In the genomic region with DNA sequence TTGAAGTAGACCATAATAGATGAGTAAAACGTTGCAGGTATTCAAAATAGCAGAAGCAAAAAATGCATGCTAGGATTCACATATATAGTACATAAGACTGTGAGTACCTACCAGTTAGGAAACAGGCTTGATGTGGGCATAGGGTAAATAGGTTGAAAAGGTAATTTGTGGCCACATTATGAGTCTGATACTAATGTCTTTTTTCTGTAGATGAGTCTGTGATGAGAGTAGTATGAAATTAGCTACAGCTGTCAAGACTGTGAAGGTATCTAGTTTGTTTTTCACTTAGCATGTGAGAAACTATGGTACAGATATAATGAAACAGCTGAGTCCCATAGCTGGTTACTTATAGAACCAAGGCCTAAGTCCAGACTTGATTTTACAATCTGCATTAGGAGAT, we compare ENCODE assay signal across 18 cellular contexts. TPM values are rescaled to one million over a fixed set of nuclear protein-coding genes. Genes with fewer than 3 reads are reported as not detected.
A peak's percentile ranks its signal among the peaks of the same experiment; 100 is the strongest.
DNase-seq lines count a peak whose midpoint lies in the region; ATAC-seq and TF ChIP-seq lines count a peak whose summit lies in the region.
"Had no signal": no experiment of that assay in that cellular context is flagged by ENCODE, and none has a peak within 500 bp of the region (broad histone marks: within the 10 kb centered on the region; RNA-seq: fewer than 3 reads in every experiment).

No MANE protein-coding gene starts in this region.

- no peak overlapping the region for H3K27ac ChIP-seq in brain microvascular endothelial cell
- H3K27ac ChIP-seq: 22Rv1; BLaER1 treated with 17β-estradiol and CSF1 and Interleukin-3, amounts not matched to agents 10 nM and 100 nM had no signal

- H3K27me3 ChIP-seq in brain microvascular endothelial cell (replicated peaks): no peaks in the 10 kb centered on the region
- H3K27me3 ChIP-seq: BLaER1 treated with 17β-estradiol and CSF1 and Interleukin-3, amounts not matched to agents 10 nM and 100 nM had no signal

- no peak overlapping the region for H3K4me3 ChIP-seq in brain microvascular endothelial cell (ENCODE audit: low read depth, low read length)
- H3K4me3 ChIP-seq: BLaER1 treated with 17β-estradiol and CSF1 and Interleukin-3, amounts not matched to agents 10 nM and 100 nM had no signal

- no peak overlapping the region for H3K4me3 Mint-ChIP-seq in activated CD4-positive, alpha-beta T cell treated with anti-CD3 and anti-CD28 coated beads for 36 hours
- H3K4me3 Mint-ChIP-seq in activated naive CD4-positive, alpha-beta T cell treated with anti-CD3 and anti-CD28 coated beads, Interleukin-2, amount 10 ng/mL, durations not matched to agents 7 days and 5 days: no peak overlapping the region
- no peak overlapping the region for H3K4me3 Mint-ChIP-seq in memory B cell

- H3K27me3 Mint-ChIP-seq in activated CD4-positive, alpha-beta T cell treated with anti-CD3 and anti-CD28 coated beads for 36 hours: no peaks in the 10 kb centered on the region
- H3K27me3 Mint-ChIP-seq in activated naive CD4-positive, alpha-beta T cell treated with anti-CD3 and anti-CD28 coated beads, Interleukin-2, amount 10 ng/mL, durations not matched to agents 7 days and 5 days: no peaks in the 10 kb centered on the region
- H3K27me3 Mint-ChIP-seq in memory B cell: no peaks in the 10 kb centered on the region

- H3K36me3 ChIP-seq in brain microvascular endothelial cell (replicated peaks): peaks cover 40% of the 10 kb centered on the region

- ATAC-seq in activated CD4-positive, alpha-beta T cell treated with anti-CD3 and anti-CD28 coated beads for 36 hours: peak; percentile 53
- ATAC-seq in activated naive CD4-positive, alpha-beta T cell treated with anti-CD3 and anti-CD28 coated beads, Interleukin-2, amount 50 U/mL, for 72 hours: peak; percentile 68 to 80
- ATAC-seq in HG02852 (IDR thresholded peaks at IDR 0.05; ENCODE audit: unreplicated experiment) (peak; percentile 47), memory B cell (ENCODE audit: low read depth) (no peak)

- POLR2A ChIA-PET in activated CD4-positive, alpha-beta T cell treated with anti-CD3 and anti-CD28 coated beads for 36 hours (lab: Charles Lee): no interaction called here

- in situ Hi-C loops in brain microvascular endothelial cell (cut with HindIII; ENCODE audit: low pct_ligation_motif_present, low sequenced_read_pairs): loop anchor here (25.0 kb wide), 1 partner anchor 119 kb away; no protein-coding TSS in a partner anchor

- H3K27ac Mint-ChIP-seq in activated CD4-positive, alpha-beta T cell treated with anti-CD3 and anti-CD28 coated beads for 36 hours: peak overlapping the region; percentile 44
- peak overlapping the region; percentile 66 to 81 for H3K27ac Mint-ChIP-seq in activated naive CD4-positive, alpha-beta T cell treated with anti-CD3 and anti-CD28 coated beads, Interleukin-2, amount 50 U/mL, for 72 hours
- H3K27ac Mint-ChIP-seq in activated naive CD4-positive, alpha-beta T cell treated with anti-CD3 and anti-CD28 coated beads, Interleukin-2, amount 10 ng/mL, durations not matched to agents 7 days and 5 days: no peak overlapping the region
- peak overlapping the region; percentile 67 for H3K27ac Mint-ChIP-seq in memory B cell

- CTCF ChIA-PET in activated CD4-positive, alpha-beta T cell treated with anti-CD3 and anti-CD28 coated beads for 36 hours (lab: Charles Lee): interaction anchor here (0.6 to 0.7 kb wide), 2 partner anchors 13 to 84 kb away, joined by 3 to 4 read pairs; no protein-coding TSS in a partner anchor
- CTCF ChIA-PET in activated naive CD4-positive, alpha-beta T cell treated with anti-CD3 and anti-CD28 coated beads, Interleukin-2, amount 10 ng/mL, durations not matched to agents 7 days and 5 days (lab: Charles Lee): no interaction called here

- peaks cover 56% of the 10 kb centered on the region for H3K36me3 Mint-ChIP-seq in activated CD4-positive, alpha-beta T cell treated with anti-CD3 and anti-CD28 coated beads for 36 hours (ENCODE audit: low read depth)
- H3K36me3 Mint-ChIP-seq in activated naive CD4-positive, alpha-beta T cell treated with anti-CD3 and anti-CD28 coated beads, Interleukin-2, amount 50 U/mL, for 72 hours: peaks cover 0 to 37% of the 10 kb centered on the region in 2 donors
- H3K36me3 Mint-ChIP-seq in activated naive CD4-positive, alpha-beta T cell treated with anti-CD3 and anti-CD28 coated beads, Interleukin-2, amount 10 ng/mL, durations not matched to agents 7 days and 5 days: peaks cover 64% of the 10 kb centered on the region
- peaks cover 29% of the 10 kb centered on the region for H3K36me3 Mint-ChIP-seq in memory B cell

- no peak for TF ChIP-seq CTCF in brain microvascular endothelial cell (IDR thresholded peaks at IDR 0.05; ENCODE audit: low read depth, low read length, missing control alignments)

- no peaks in the 10 kb centered on the region for H3K9me3 Mint-ChIP-seq in activated CD4-positive, alpha-beta T cell treated with anti-CD3 and anti-CD28 coated beads for 36 hours (ENCODE audit: low read depth)
- no peaks in the 10 kb centered on the region for H3K9me3 Mint-ChIP-seq in activated naive CD4-positive, alpha-beta T cell treated with anti-CD3 and anti-CD28 coated beads, Interleukin-2, amount 50 U/mL, for 72 hours
- no peaks in the 10 kb centered on the region for H3K9me3 Mint-ChIP-seq in activated naive CD4-positive, alpha-beta T cell treated with anti-CD3 and anti-CD28 coated beads, Interleukin-2, amount 10 ng/mL, durations not matched to agents 7 days and 5 days
- no peaks in the 10 kb centered on the region for H3K9me3 Mint-ChIP-seq in memory B cell

- no peak for DNase-seq in activated CD4-positive, alpha-beta T cell treated with anti-CD3 and anti-CD28 coated beads for 36 hours
- DNase-seq in activated CD4-positive, alpha-beta T cell treated with anti-CD3 and anti-CD28 coated beads for 48 hours: no peak
- DNase-seq in activated naive CD4-positive, alpha-beta T cell treated with anti-CD3 and anti-CD28 coated beads, Interleukin-2, amount 50 U/mL, for 72 hours (ENCODE audit: low spot score in 2 of 2): no peak
- no peak for DNase-seq in activated naive CD4-positive, alpha-beta T cell treated with anti-CD3 and anti-CD28 coated beads, Interleukin-2, amount 10 ng/mL, durations not matched to agents 7 days and 5 days
- DNase-seq in memory B cell (ENCODE audit: low spot score in 2 of 2) (no peak), brain microvascular endothelial cell (no peak), mucosa of gallbladder (ENCODE audit: low spot score) (no peak)
- DNase-seq: Caco-2, DMS53, KG1, NCI-H1092, NCI-H1694, NCI-H345, NCI-H526 treated with DMSO at 0.1 percent for 48 hours had no signal

- H3K4me1 Mint-ChIP-seq in activated CD4-positive, alpha-beta T cell treated with anti-CD3 and anti-CD28 coated beads for 36 hours: peaks cover 11% of the 10 kb centered on the region
- H3K4me1 Mint-ChIP-seq in activated naive CD4-positive, alpha-beta T cell treated with anti-CD3 and anti-CD28 coated beads, Interleukin-2, amount 10 ng/mL, durations not matched to agents 7 days and 5 days: peaks cover 9% of the 10 kb centered on the region
- H3K4me1 Mint-ChIP-seq in memory B cell: peaks cover 5% of the 10 kb centered on the region

- intact Hi-C loops in activated CD4-positive, alpha-beta T cell treated with anti-CD3 and anti-CD28 coated beads for 36 hours (cut with DNase I, micrococcal nuclease): no loop called here

RNA-seq across cellular contexts. Expression of gene SPATA1, which starts 12.4 kb away (rescaled TPM):
- 1 to 10 TPM in 1 of 2 experiments, under 1 TPM in 1; 0.61 to 1.4 TPM for total RNA-seq in activated CD4-positive, alpha-beta T cell treated with anti-CD3 and anti-CD28 coated beads for 36 hours
- 1 to 10 TPM in 1 of 2 donors, under 1 TPM in 1; 0.96 to 3.0 TPM for total RNA-seq in activated naive CD4-positive, alpha-beta T cell treated with anti-CD3 and anti-CD28 coated beads, Interleukin-2, amount 50 U/mL, for 72 hours
- 2.2 TPM for total RNA-seq in mucosa of gallbladder
- total RNA-seq: G401 had no signal

RNA-seq across cellular contexts. Expression of gene GNG5, which starts 12.6 kb away (rescaled TPM):
- 100 to 1,000 TPM; 124 to 159 TPM for total RNA-seq in activated CD4-positive, alpha-beta T cell treated with anti-CD3 and anti-CD28 coated beads for 36 hours
- 100 to 1,000 TPM; 116 to 133 TPM for total RNA-seq in activated naive CD4-positive, alpha-beta T cell treated with anti-CD3 and anti-CD28 coated beads, Interleukin-2, amount 50 U/mL, for 72 hours
- 93.2 TPM for total RNA-seq in mucosa of gallbladder

RNA-seq across cellular contexts. Expression of gene RPF1, which starts 14.7 kb away (rescaled TPM):
- 10 to 100 TPM; 59.1 to 70.2 TPM for total RNA-seq in activated CD4-positive, alpha-beta T cell treated with anti-CD3 and anti-CD28 coated beads for 36 hours
- total RNA-seq in activated naive CD4-positive, alpha-beta T cell treated with anti-CD3 and anti-CD28 coated beads, Interleukin-2, amount 50 U/mL, for 72 hours: 10 to 100 TPM; 44.6 to 62.5 TPM
- 22.4 TPM for total RNA-seq in mucosa of gallbladder
